In genomic region chr1:212293579-212293978, GRCh38 we compare ENCODE assay signal across 11 cellular contexts. TPM values are rescaled to one million over a fixed set of nuclear protein-coding genes. Genes with fewer than 3 reads are reported as not detected.
A peak's percentile ranks its signal among the peaks of the same experiment; 100 is the strongest.
DNase-seq lines count a peak whose midpoint lies in the region; TF ChIP-seq lines count a peak whose summit lies in the region.
"Had no signal": no experiment of that assay in that cellular context is flagged by ENCODE, and none has a peak within 500 bp of the region (broad histone marks: within the 10 kb centered on the region; RNA-seq: fewer than 3 reads in every experiment).

No MANE protein-coding gene starts in this region.

- TF ChIP-seq RAD21 in liver (IDR thresholded peaks at IDR 0.05): peak; percentile 43 to 62

- H3K36me3 ChIP-seq in Loucy (ENCODE audit: insufficient read depth, low read length): no peaks in the 10 kb centered on the region
- no peaks in the 10 kb centered on the region for H3K36me3 ChIP-seq in liver (ENCODE audit: control insufficient read depth in 4 of 4, insufficient read depth in 3 of 4, low read depth in 1 of 4, low read length in 3 of 4)
- H3K36me3 ChIP-seq in mesendoderm (ENCODE audit: control insufficient read depth, insufficient read depth, low read length): no peaks in the 10 kb centered on the region

- 38% methylated on average over 1 of the region's 1 CpG for WGBS in liver
- WGBS in mesendoderm (ENCODE audit: extremely low coverage, insufficient coverage, low lambda C conversion rate): no CpG with 5 or more reads among the region's 1 CpG

- peaks cover 12% of the 10 kb centered on the region for H3K79me1 ChIP-seq in mesendoderm (ENCODE audit: low read length)

- peak overlapping the region; percentile 94 for H3K4me3 ChIP-seq in Loucy (ENCODE audit: low read length, poor library complexity, severe bottlenecking)
- no peak overlapping the region for H3K4me3 ChIP-seq in liver (ENCODE audit: low read depth in 1 of 3, low read length in 3 of 3)
- H3K4me3 ChIP-seq in mesendoderm (ENCODE audit: low read length): no peak overlapping the region

- H3K9ac ChIP-seq in Loucy (ENCODE audit: low read depth, low read length, poor library complexity, severe bottlenecking): peak overlapping the region; percentile 27
- no peak overlapping the region for H3K9ac ChIP-seq in liver (ENCODE audit: low read depth in 1 of 2, low read length in 2 of 2)
- H3K9ac ChIP-seq in mesendoderm (ENCODE audit: low read length): no peak overlapping the region

- DNase-seq in COR-L47 (lab: John Stamatoyannopoulos, UW): peak; percentile 7
- peak; percentile 58 for DNase-seq in dermis blood vessel endothelial cell
- no peak for DNase-seq in NCI-H187 treated with DMSO at 0.1 percent for 48 hours (lab: John Stamatoyannopoulos, UW)
- no peak for DNase-seq in cerebellar cortex (ENCODE audit: low spot score)
- DNase-seq in mesendoderm: no peak
- no peak for DNase-seq in NCI-H187 (lab: John Stamatoyannopoulos, UW)
- DNase-seq: activated B cell treated with CpG ODN at 0.5 μM for 24 hours, head of caudate nucleus, NCI-H524 treated with DMSO at 0.1 percent for 48 hours had no signal

- no peak overlapping the region for H2BK15ac ChIP-seq in mesendoderm (replicated peaks; ENCODE audit: low read depth)

- no peak overlapping the region for H3K18ac ChIP-seq in mesendoderm (ENCODE audit: low read length)

- H3K27me3 ChIP-seq in Loucy (ENCODE audit: insufficient read depth, low read length, poor library complexity, severe bottlenecking): no peaks in the 10 kb centered on the region
- no peaks in the 10 kb centered on the region for H3K27me3 ChIP-seq in liver (ENCODE audit: control insufficient read depth in 4 of 4, insufficient read depth in 4 of 4, low read length in 3 of 4)
- no peaks in the 10 kb centered on the region for H3K27me3 ChIP-seq in mesendoderm (ENCODE audit: insufficient read depth, low read length, poor library complexity)

- no peaks in the 10 kb centered on the region for H3F3A ChIP-seq in Loucy (ENCODE audit: low read depth)

- H2AK5ac ChIP-seq in mesendoderm (ENCODE audit: low read length): no peak overlapping the region

- H3K27ac ChIP-seq in liver (ENCODE audit: low read depth in 1 of 2, low read length in 2 of 2) (no peak overlapping the region), mesendoderm (ENCODE audit: low read depth, low read length) (no peak overlapping the region)

- no peak overlapping the region for H2AFZ ChIP-seq in Loucy (ENCODE audit: low read length)

- H2BK120ac ChIP-seq in mesendoderm (ENCODE audit: low read depth, low read length): no peak overlapping the region

- peak overlapping the region; percentile 84 for H3K4me2 ChIP-seq in Loucy (ENCODE audit: low read depth, low read length, poor library complexity, severe bottlenecking)
- no peak overlapping the region for H3K4me2 ChIP-seq in mesendoderm (ENCODE audit: low read length)

- H3K23ac ChIP-seq in mesendoderm (ENCODE audit: low read length): no peak overlapping the region

- no peak overlapping the region for H4K8ac ChIP-seq in mesendoderm (ENCODE audit: low read depth, low read length)

- H4K5ac ChIP-seq in mesendoderm (ENCODE audit: low read length): no peak overlapping the region

- peaks cover 87% of the 10 kb centered on the region for H4K20me1 ChIP-seq in Loucy (ENCODE audit: insufficient read depth, low read length, poor library complexity, severe bottlenecking)

- TF ChIP-seq CTCF in Loucy (conservative IDR thresholded peaks at IDR 0.05; ENCODE audit: low read length) (peak; percentile 30), liver (IDR thresholded peaks at IDR 0.05; ENCODE audit: low read depth, low read length, missing input control) (no peak)

- H3K4me1 ChIP-seq in Loucy (ENCODE audit: insufficient read depth, low read length, poor library complexity, severe bottlenecking) (peaks cover 48% of the 10 kb centered on the region), liver (ENCODE audit: control insufficient read depth in 4 of 4, insufficient read depth in 4 of 4, low read length in 3 of 4) (peaks cover 10 to 54% (median 41%) of the 10 kb centered on the region in 4 donors), mesendoderm (ENCODE audit: control insufficient read depth, low read depth, low read length) (peaks cover 6% of the 10 kb centered on the region)

- no peaks in the 10 kb centered on the region for H3K9me2 ChIP-seq in Loucy (replicated peaks; ENCODE audit: low read depth, low read length)

- H3K4ac ChIP-seq in mesendoderm (ENCODE audit: low read depth, low read length): no peak overlapping the region

- H3K56ac ChIP-seq in mesendoderm (ENCODE audit: low read length): no peak overlapping the region

- H3K79me2 ChIP-seq in Loucy (ENCODE audit: insufficient read depth, low read length): peaks cover 90% of the 10 kb centered on the region
- peaks cover 20% of the 10 kb centered on the region for H3K79me2 ChIP-seq in mesendoderm (ENCODE audit: control insufficient read depth, insufficient read depth, low read length)

- no peak overlapping the region for H2BK5ac ChIP-seq in mesendoderm (ENCODE audit: low read length)

- no peaks in the 10 kb centered on the region for H3K9me3 ChIP-seq in Loucy (ENCODE audit: insufficient read depth, low read depth, low read length)
- no peaks in the 10 kb centered on the region for H3K9me3 ChIP-seq in liver (ENCODE audit: control insufficient read depth in 4 of 4, low read length in 3 of 4)

TF ChIP-seq in liver, 16 proteins besides CTCF, POLR2A, EP300 and RAD21:
- no peak for TF ChIP-seq EGR1 (IDR thresholded peaks at IDR 0.05; ENCODE audit: low read depth in 2 of 2)
- TF ChIP-seq, protein P1, sequence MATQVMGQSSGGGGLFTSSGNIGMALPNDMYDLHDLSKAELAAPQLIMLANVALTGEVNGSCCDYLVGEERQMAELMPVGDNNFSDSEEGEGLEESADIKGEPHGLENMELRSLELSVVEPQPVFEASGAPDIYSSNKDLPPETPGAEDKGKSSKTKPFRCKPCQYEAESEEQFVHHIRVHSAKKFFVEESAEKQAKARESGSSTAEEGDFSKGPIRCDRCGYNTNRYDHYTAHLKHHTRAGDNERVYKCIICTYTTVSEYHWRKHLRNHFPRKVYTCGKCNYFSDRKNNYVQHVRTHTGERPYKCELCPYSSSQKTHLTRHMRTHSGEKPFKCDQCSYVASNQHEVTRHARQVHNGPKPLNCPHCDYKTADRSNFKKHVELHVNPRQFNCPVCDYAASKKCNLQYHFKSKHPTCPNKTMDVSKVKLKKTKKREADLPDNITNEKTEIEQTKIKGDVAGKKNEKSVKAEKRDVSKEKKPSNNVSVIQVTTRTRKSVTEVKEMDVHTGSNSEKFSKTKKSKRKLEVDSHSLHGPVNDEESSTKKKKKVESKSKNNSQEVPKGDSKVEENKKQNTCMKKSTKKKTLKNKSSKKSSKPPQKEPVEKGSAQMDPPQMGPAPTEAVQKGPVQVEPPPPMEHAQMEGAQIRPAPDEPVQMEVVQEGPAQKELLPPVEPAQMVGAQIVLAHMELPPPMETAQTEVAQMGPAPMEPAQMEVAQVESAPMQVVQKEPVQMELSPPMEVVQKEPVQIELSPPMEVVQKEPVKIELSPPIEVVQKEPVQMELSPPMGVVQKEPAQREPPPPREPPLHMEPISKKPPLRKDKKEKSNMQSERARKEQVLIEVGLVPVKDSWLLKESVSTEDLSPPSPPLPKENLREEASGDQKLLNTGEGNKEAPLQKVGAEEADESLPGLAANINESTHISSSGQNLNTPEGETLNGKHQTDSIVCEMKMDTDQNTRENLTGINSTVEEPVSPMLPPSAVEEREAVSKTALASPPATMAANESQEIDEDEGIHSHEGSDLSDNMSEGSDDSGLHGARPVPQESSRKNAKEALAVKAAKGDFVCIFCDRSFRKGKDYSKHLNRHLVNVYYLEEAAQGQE (IDR thresholded peaks at IDR 0.05): peak; percentile 94

RNA-seq across cellular contexts. Expression of gene PPP2R5A, which starts 8.4 kb away (rescaled TPM):
- total RNA-seq in dermis blood vessel endothelial cell: 77.1 and 87.5 TPM in 2 replicates
- total RNA-seq in liver: 10 to 100 TPM; 29.5 to 40.7 TPM
- 10 to 100 TPM; 22.9 to 27.4 TPM for polyA plus RNA-seq in liver
- polyA plus RNA-seq in mesendoderm (2013, experiment 1 of 2): 23.7 TPM
- polyA plus RNA-seq in mesendoderm (2013, experiment 2 of 2): 23.2 TPM

Comparison
In these comparisons a context has a peak if more than half of its experiments do, and no peak if none do; other contexts are left out.
1. DNase-seq: peak in COR-L47 (single experiment) and dermis blood vessel endothelial cell (single experiment); none in NCI-H187 treated with DMSO at 0.1 percent for 48 hours (single experiment), cerebellar cortex (single experiment), mesendoderm (single experiment) and NCI-H187 (0 of 2).